Comparison of ENCODE assay signal across 16 cellular contexts in the genomic region with DNA sequence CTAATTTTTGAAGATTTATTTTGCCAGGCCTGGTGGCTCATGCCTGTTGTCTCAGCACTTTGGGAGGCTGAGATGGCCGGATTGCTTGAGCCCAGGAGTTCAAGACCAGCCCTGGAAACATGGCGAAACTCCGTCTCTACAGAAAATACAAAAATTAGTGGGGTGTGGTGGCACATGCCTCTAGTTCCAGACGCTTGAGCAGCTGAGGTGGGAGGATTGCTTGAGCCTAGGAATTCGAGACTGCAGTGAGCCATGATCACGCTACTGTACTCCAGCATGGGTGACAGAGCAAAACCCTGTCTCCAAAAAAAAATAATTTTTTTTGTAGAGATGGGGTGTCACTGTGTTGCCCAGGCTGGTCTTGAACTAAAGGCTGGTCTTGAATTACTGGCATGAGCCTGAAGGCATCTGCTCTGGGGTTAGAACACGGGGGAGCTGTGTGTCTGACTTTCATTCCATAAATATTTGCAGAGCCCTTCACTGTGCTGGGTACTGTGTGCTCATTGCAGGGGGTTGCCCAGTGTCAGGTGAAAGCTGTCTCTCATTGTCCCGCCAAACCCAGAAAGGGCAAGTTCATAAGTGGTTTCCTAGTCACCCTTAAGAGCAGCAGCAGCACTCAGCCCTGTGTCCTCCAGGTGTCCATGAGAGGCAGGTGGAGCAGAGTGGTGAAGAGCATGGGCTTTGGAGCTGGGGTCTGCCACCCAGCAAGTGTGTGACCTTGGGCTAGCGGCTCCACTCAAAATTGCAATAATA. TPM values are rescaled to one million over a fixed set of nuclear protein-coding genes. Genes with fewer than 3 reads are reported as not detected.
DNase-seq lines count a peak whose midpoint lies in the region; ATAC-seq and TF ChIP-seq lines count a peak whose summit lies in the region.
"Had no signal": no experiment of that assay in that cellular context is flagged by ENCODE, and none has a peak within 500 bp of the region (broad histone marks: within the 10 kb centered on the region; RNA-seq: fewer than 3 reads in every experiment).

No MANE protein-coding gene starts in this region.

- peaks cover 68% of the 10 kb centered on the region for H3K4me1 Mint-ChIP-seq in HFFc6 (ENCODE audit: low read depth)

- no peak overlapping the region for H2AFZ ChIP-seq in PC-3 (ENCODE audit: low read length)
- H2AFZ ChIP-seq in osteoblast (ENCODE audit: low read length): no peak overlapping the region
- H2AFZ ChIP-seq: parathyroid adenoma, PC-9 had no signal

- H3K4me3 ChIP-seq in BLaER1 (no peak overlapping the region), PC-3 (ENCODE audit: low read length) (no peak overlapping the region), osteoblast (ENCODE audit: insufficient read depth, low read length) (no peak overlapping the region), right lobe of liver (no peak overlapping the region)
- H3K4me3 ChIP-seq: HAP-1, K562, PC-9 had no signal

- peak overlapping the region; percentile 20; the same call in 1 of the 2 replicates for H3K4me3 Mint-ChIP-seq in HFFc6
- H3K4me3 Mint-ChIP-seq: endodermal cell had no signal

- H4K20me1 ChIP-seq in BLaER1 (peaks cover 96% of the 10 kb centered on the region), PC-3 (ENCODE audit: low read length) (peaks cover 35% of the 10 kb centered on the region), osteoblast (ENCODE audit: insufficient read depth, low read length) (peaks cover 90% of the 10 kb centered on the region)

- intact Hi-C loops in PC-3 (cut with micrococcal nuclease) (no loop called here), right lobe of liver (cut with DNase I) (loop anchor here in 1 of 2 donors (5.0 kb wide), 1 partner anchor 48 kb away; no protein-coding TSS in a partner anchor)

- no peaks in the 10 kb centered on the region for H3F3A ChIP-seq in PC-3 (ENCODE audit: low read length, unreplicated experiment)

- peaks cover 80% of the 10 kb centered on the region for H3K4me1 ChIP-seq in BLaER1
- peaks cover 28% of the 10 kb centered on the region for H3K4me1 ChIP-seq in PC-3 (ENCODE audit: insufficient read depth, low read length)
- peaks cover 46% of the 10 kb centered on the region for H3K4me1 ChIP-seq in osteoblast (ENCODE audit: insufficient read depth, low read length)
- peaks cover 0 to 24% (median 7%) of the 10 kb centered on the region in 4 donors for H3K4me1 ChIP-seq in right lobe of liver

- no peak for TF ChIP-seq POLR2A in right lobe of liver (IDR thresholded peaks at IDR 0.05)

- no peaks in the 10 kb centered on the region for H3K27me3 ChIP-seq in BLaER1
- no peaks in the 10 kb centered on the region for H3K27me3 ChIP-seq in PC-3 (ENCODE audit: low read length)
- H3K27me3 ChIP-seq in osteoblast (ENCODE audit: insufficient read depth, low read length): no peaks in the 10 kb centered on the region
- H3K27me3 ChIP-seq in right lobe of liver: no peaks in the 10 kb centered on the region

- peaks cover 3% of the 10 kb centered on the region; the same call in 1 of the 2 replicates for H3K27me3 Mint-ChIP-seq in HFFc6 (ENCODE audit: insufficient read depth)
- H3K27me3 Mint-ChIP-seq: B cell had no signal

- peak overlapping the region; percentile 97 for H3K4me2 ChIP-seq in BLaER1
- peak overlapping the region; percentile 11; the same call in 1 of the 2 replicates for H3K4me2 ChIP-seq in PC-3 (ENCODE audit: low read length)
- H3K4me2 ChIP-seq in osteoblast (ENCODE audit: insufficient read depth, low read length): peak overlapping the region; percentile 21
- H3K4me2 ChIP-seq: PC-9 had no signal

- H3K9me3 ChIP-seq in BLaER1 (no peaks in the 10 kb centered on the region), PC-3 (ENCODE audit: low read length) (no peaks in the 10 kb centered on the region), osteoblast (ENCODE audit: low read depth, low read length) (no peaks in the 10 kb centered on the region), right lobe of liver (no peaks in the 10 kb centered on the region)
- H3K9me3 ChIP-seq: HAP-1 had no signal

- peak; percentile 9; the same call in 1 of the 2 replicates for ATAC-seq in PC-3
- no peak for ATAC-seq in GM21515 (IDR thresholded peaks at IDR 0.05; ENCODE audit: unreplicated experiment)
- no peak for ATAC-seq in right lobe of liver
- no peak for ATAC-seq in GM19455 (IDR thresholded peaks at IDR 0.05; ENCODE audit: unreplicated experiment)
- ATAC-seq: K562 had no signal

- H3K36me3 ChIP-seq in BLaER1: peaks cover 73% of the 10 kb centered on the region
- H3K36me3 ChIP-seq in PC-3 (ENCODE audit: low read depth, low read length): peaks cover 37% of the 10 kb centered on the region
- peaks cover 65% of the 10 kb centered on the region for H3K36me3 ChIP-seq in osteoblast (ENCODE audit: insufficient read depth, low read length)
- peaks cover 0 to 36% (median 8%) of the 10 kb centered on the region in 4 donors for H3K36me3 ChIP-seq in right lobe of liver

- H3K9ac ChIP-seq in BLaER1 (peak overlapping the region; percentile 56; the same call in 1 of the 2 replicates), PC-3 (ENCODE audit: low read length) (no peak overlapping the region)
- H3K9ac ChIP-seq: parathyroid adenoma had no signal

- H3K9me3 Mint-ChIP-seq in HFFc6: no peaks in the 10 kb centered on the region
- H3K9me3 Mint-ChIP-seq: endodermal cell had no signal

- H3K79me2 ChIP-seq in PC-3 (ENCODE audit: low read length): peaks cover 80% of the 10 kb centered on the region
- H3K79me2 ChIP-seq in osteoblast (ENCODE audit: insufficient read depth, low read length): peaks cover 90% of the 10 kb centered on the region

- DNase-seq in HFFc6 (no peak), PC-3 (no peak), osteoblast (ENCODE audit: insufficient read length, low spot score, missing footprints) (peak; percentile 74), right lobe of liver (no peak)
- DNase-seq: activated CD4-positive, CD25-positive, alpha-beta regulatory T cell treated with anti-CD3 and anti-CD28 coated beads, Interleukin-2, amount 50 U/mL, for 72 hours; activated gamma-delta T cell; endodermal cell; PC-9 had no signal

- WGBS in right lobe of liver (ENCODE audit: insufficient coverage, low coverage, low lambda C conversion rate, missing lambda C conversion rate): 92% methylated on average over 7 of the region's 9 CpGs

- POLR2A ChIA-PET in PC-3 (lab: Charles Lee; ENCODE audit: unreplicated experiment): no interaction called here

- H3K9me2 ChIP-seq in PC-3 (replicated peaks; ENCODE audit: low read length): no peaks in the 10 kb centered on the region

- no TSS peak for BruUV-seq in PC-3 (replicated peaks; lab: Mats Ljungman, UMichigan)

- peaks cover 50% of the 10 kb centered on the region for H3K36me3 Mint-ChIP-seq in HFFc6 (ENCODE audit: low read depth)

- CTCF ChIA-PET in PC-3 (lab: Charles Lee): interaction anchor here (0.8 kb wide), 1 partner anchor 50 kb away, joined by 3 read pairs; no protein-coding TSS in a partner anchor

- TF ChIP-seq CTCF in HFFc6 (IDR thresholded peaks at IDR 0.05) (no peak), PC-3 (conservative IDR thresholded peaks at IDR 0.05; ENCODE audit: low read depth, low read length) (no peak), osteoblast (IDR thresholded peaks at IDR 0.05; ENCODE audit: extremely low read depth, low read depth, low read length) (no peak), right lobe of liver (IDR thresholded peaks at IDR 0.05) (no peak)

- H3K27ac Mint-ChIP-seq in HFFc6: peak overlapping the region; percentile 79
- H3K27ac Mint-ChIP-seq: endodermal cell had no signal

- H3K27ac ChIP-seq in BLaER1 (peak overlapping the region; percentile 62), PC-3 (ENCODE audit: low read length) (peak overlapping the region; percentile 24; the same call in 1 of the 2 replicates), osteoblast (ENCODE audit: low read depth, low read length) (peak overlapping the region; percentile 42), right lobe of liver (no peak overlapping the region)
- H3K27ac ChIP-seq: parathyroid adenoma, PC-9 had no signal

RNA-seq across cellular contexts. Expression of gene SMIM41, which starts 4.7 kb away (rescaled TPM):
- not detected for total RNA-seq in HFFc6 (2021; fragmentation: NEBNext Ultra II Directional; extraction: Animal tissue kit (Norgen Biotek cat#: 25700))
- not detected in 2 replicates for total RNA-seq in PC-3 (2014; rRNA removed)
- under 0.01 TPM in 1 of 2 replicates, not detected in the other for total RNA-seq in osteoblast
- total RNA-seq in right lobe of liver: not detected
- total RNA-seq: B cell, endodermal cell, K562, PC-9, temporal lobe had no signal

RNA-seq across cellular contexts. Expression of gene ATG101, which starts 5.1 kb away (rescaled TPM):
- total RNA-seq in HFFc6 (2021; fragmentation: NEBNext Ultra II Directional; extraction: Animal tissue kit (Norgen Biotek cat#: 25700)): 10 to 100 TPM; 62.1 to 73.6 (median 66.6) TPM
- total RNA-seq in PC-3 (2014; rRNA removed) (110 and 167 TPM in 2 replicates), osteoblast (49.5 and 64.4 TPM in 2 replicates), right lobe of liver (10 to 100 TPM; 17.4 to 29.7 (median 21.0) TPM)

RNA-seq across cellular contexts. Expression of gene NR4A1, which starts 23.6 kb away (rescaled TPM):
- 10 to 100 TPM; 10.3 to 46.6 (median 43.6) TPM for total RNA-seq in HFFc6 (2021; fragmentation: NEBNext Ultra II Directional; extraction: Animal tissue kit (Norgen Biotek cat#: 25700))
- total RNA-seq in PC-3 (2014; rRNA removed) (90.7 and 110 TPM in 2 replicates), osteoblast (3.3 and 3.5 TPM in 2 replicates), right lobe of liver (1 to 10 TPM; 5.0 to 8.8 (median 7.7) TPM)

Comparison
In these comparisons a context has a peak if more than half of its experiments do, and no peak if none do; other contexts are left out.
1. H3K27ac ChIP-seq: peak in BLaER1 (single experiment), PC-3 (single experiment) and osteoblast (single experiment); none in right lobe of liver (0 of 3).
2. H3K4me2 ChIP-seq: peak in every context shown above with its lines; median percentile 97 in BLaER1; 21 in osteoblast; 11 in PC-3.